11 cellular contexts compared by ENCODE assay signal in the genomic region with DNA sequence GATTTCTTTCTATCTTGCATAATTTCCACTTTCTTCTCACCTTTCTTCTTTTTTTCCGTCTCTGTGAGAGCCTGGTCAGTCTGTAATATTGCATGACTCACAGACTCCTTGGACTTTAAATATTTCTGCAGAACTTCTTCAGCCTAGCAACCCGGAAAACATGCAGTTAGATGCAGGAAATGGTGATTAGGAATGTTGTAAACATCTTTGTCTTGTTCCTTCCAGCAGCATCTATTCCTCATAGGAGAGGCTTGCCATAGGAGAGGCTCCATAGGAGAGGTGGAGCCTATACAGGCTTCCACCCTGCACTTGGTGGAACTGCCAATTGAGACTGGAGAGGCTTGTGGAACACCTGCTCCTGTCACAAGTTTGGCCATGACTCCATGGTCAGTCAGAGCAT. TPM values are rescaled to one million over a fixed set of nuclear protein-coding genes. Genes with fewer than 3 reads are reported as not detected.
DNase-seq lines count a peak whose midpoint lies in the region; ATAC-seq, FAIRE-seq and TF ChIP-seq lines count a peak whose summit lies in the region.
"Had no signal": no experiment of that assay in that cellular context is flagged by ENCODE, and none has a peak within 500 bp of the region (broad histone marks: within the 10 kb centered on the region; RNA-seq: fewer than 3 reads in every experiment).

No MANE protein-coding gene starts in this region.

- H3K9me3 ChIP-seq in naive thymus-derived CD4-positive, alpha-beta T cell (ENCODE audit: control insufficient read depth in 2 of 3, low read length in 3 of 3): no peaks in the 10 kb centered on the region

- H3K27ac ChIP-seq in naive thymus-derived CD4-positive, alpha-beta T cell (ENCODE audit: low read depth, low read length): no peak overlapping the region

- peaks cover 14 to 84% (median 52%) of the 10 kb centered on the region in 5 donors for H3K36me3 Mint-ChIP-seq in naive thymus-derived CD4-positive, alpha-beta T cell

- no peak for FAIRE-seq in bronchial epithelial cell (lab: Jason Lieb, UNC)

- TF ChIP-seq POLR2A in GM18505 (IDR thresholded peaks at IDR 0.05; ENCODE audit: borderline replicate concordance, extremely low read depth, insufficient read depth, insufficient read length): no peak

- CTCF ChIA-PET in naive thymus-derived CD4-positive, alpha-beta T cell (lab: Charles Lee): no interaction called here

- H3K27me3 ChIP-seq in bronchial epithelial cell (ENCODE audit: control insufficient read depth, insufficient read depth, low read length): no peaks in the 10 kb centered on the region
- no peaks in the 10 kb centered on the region for H3K27me3 ChIP-seq in naive thymus-derived CD4-positive, alpha-beta T cell (ENCODE audit: control insufficient read depth in 2 of 2, insufficient read depth in 2 of 2, low read length in 2 of 2)

- intact Hi-C loops in naive thymus-derived CD4-positive, alpha-beta T cell (cut with micrococcal nuclease): loop anchor here in 1 of 2 donors (5.0 to 10.0 kb wide), 3 partner anchors 148 to 260 kb away; no protein-coding TSS in a partner anchor

- TF ChIP-seq CTCF in bronchial epithelial cell (IDR thresholded peaks at IDR 0.05; ENCODE audit: insufficient read depth, low read length, severe bottlenecking): no peak

- no peak overlapping the region for H3K4me3 ChIP-seq in bronchial epithelial cell (ENCODE audit: low read depth, low read length)
- no peak overlapping the region for H3K4me3 ChIP-seq in naive thymus-derived CD4-positive, alpha-beta T cell (ENCODE audit: low read length)

- peak overlapping the region in 4 of 10 donors; percentile 3 to 83 (median 50) for H3K4me3 Mint-ChIP-seq in naive thymus-derived CD4-positive, alpha-beta T cell

- H3K4me1 Mint-ChIP-seq in naive thymus-derived CD4-positive, alpha-beta T cell: peaks cover 49 to 79% (median 69%) of the 10 kb centered on the region in 7 donors

- ATAC-seq in naive thymus-derived CD4-positive, alpha-beta T cell: no peak
- no peak for ATAC-seq in GM18505 (IDR thresholded peaks at IDR 0.05; ENCODE audit: unreplicated experiment)

- POLR2A ChIA-PET in naive thymus-derived CD4-positive, alpha-beta T cell (lab: Charles Lee): interaction anchor here (0.9 kb wide), 1 partner anchor 15 kb away, joined by 3 read pairs; no protein-coding TSS in a partner anchor

- peaks cover 41 to 75% of the 10 kb centered on the region in 2 donors for H3K4me1 ChIP-seq in naive thymus-derived CD4-positive, alpha-beta T cell (ENCODE audit: control insufficient read depth in 2 of 2, insufficient read depth in 2 of 2, low read length in 2 of 2)

- peak; percentile 11 for DNase-seq in COR-L47 (lab: John Stamatoyannopoulos, UW)
- DNase-seq in HT-29 (ENCODE audit: low spot score): peak; percentile 26
- DNase-seq in bronchial epithelial cell (ENCODE audit: low read depth): peak; percentile 64
- DNase-seq in naive thymus-derived CD4-positive, alpha-beta T cell: no peak
- DNase-seq in ecto neural progenitor cell (ENCODE audit: low spot score): no peak
- DNase-seq in NCI-H526 (lab: John Stamatoyannopoulos, UW): no peak
- no peak for DNase-seq in NCI-H510A treated with DMSO at 0.1 percent for 48 hours (lab: John Stamatoyannopoulos, UW)
- DNase-seq: activated gamma-delta T cell treated with Interleukin-2 at 50 U/mL for 16 hours, NCI-H1930 had no signal

- H3K27me3 Mint-ChIP-seq in naive thymus-derived CD4-positive, alpha-beta T cell: no peaks in the 10 kb centered on the region

- H3K9me3 Mint-ChIP-seq in naive thymus-derived CD4-positive, alpha-beta T cell: peaks cover 0 to 4% (median 0%) of the 10 kb centered on the region in 11 donors

- H3K36me3 ChIP-seq in bronchial epithelial cell (ENCODE audit: control insufficient read depth, insufficient read depth, low read length): no peaks in the 10 kb centered on the region
- peaks cover 24 to 57% (median 46%) of the 10 kb centered on the region in 3 experiments for H3K36me3 ChIP-seq in naive thymus-derived CD4-positive, alpha-beta T cell (ENCODE audit: control insufficient read depth in 2 of 3, insufficient read depth in 3 of 3, low read length in 3 of 3)

- peak overlapping the region in 6 of 9 donors; percentile 21 to 93 (median 78) for H3K27ac Mint-ChIP-seq in naive thymus-derived CD4-positive, alpha-beta T cell

RNA-seq across cellular contexts. Expression of a gene that starts 10.0 kb away (rescaled TPM):
- 0.03 TPM in 1 of 2 replicates, not detected in the other for total RNA-seq in HT-29 (2014; rRNA removed; shearing (Covaris generic))
- total RNA-seq in bronchial epithelial cell: 0.26 and 0.77 TPM in 2 replicates
- 100 to 1,000 TPM in 2 of 5 experiments, 10 to 100 TPM in 3; 31.8 to 784 (median 53.6) TPM for total RNA-seq in naive thymus-derived CD4-positive, alpha-beta T cell
- 10 to 100 TPM; 30.0 to 42.1 TPM for polyA plus RNA-seq in naive thymus-derived CD4-positive, alpha-beta T cell
- total RNA-seq: SK-MEL-5 had no signal

Comparison
In these comparisons a context has a peak if more than half of its experiments do, and no peak if none do; other contexts are left out.
1. DNase-seq: peak in COR-L47 (single experiment), HT-29 (single experiment) and bronchial epithelial cell (single experiment); none in naive thymus-derived CD4-positive, alpha-beta T cell (0 of 9), ecto neural progenitor cell (single experiment), NCI-H526 (0 of 2) and NCI-H510A treated with DMSO at 0.1 percent for 48 hours (single experiment).
2. RNA of a gene that starts 10.0 kb away (total RNA-seq): 31.8 to 784 TPM in naive thymus-derived CD4-positive, alpha-beta T cell; 0.26 to 0.77 TPM in bronchial epithelial cell and 0.03 TPM in HT-29; every median in the first group is over 10 times any median in the second.